Comparison of ENCODE assay signal across 1 cellular context in genomic region chr17:70863436-70864248, GRCh38.
TF ChIP-seq lines count a peak whose summit lies in the region.

No MANE protein-coding gene starts in this region.

TF ChIP-seq in HEK293, 187 proteins besides CTCF, POLR2A, EP300 and RAD21 (continued from another document):
- TF ChIP-seq PRDM10 (tag by site-specific recombination; IDR thresholded peaks at IDR 0.05) (peak; percentile 48), ZNF692 (tag by site-specific recombination; IDR thresholded peaks at IDR 0.05) (peak; percentile 30; the same call in 1 of the 2 replicates), SP7 (tag by site-specific recombination; IDR thresholded peaks at IDR 0.05) (no peak), ZNF830 (tag by site-specific recombination; IDR thresholded peaks at IDR 0.05; ENCODE audit: low read depth) (no peak), ZNF629 (tag by site-specific recombination; IDR thresholded peaks at IDR 0.05) (peak; percentile 53)
